Comparison of ENCODE assay signal across 8 cellular contexts in genomic region chr16:48164907-48165715, GRCh38. TPM values are rescaled to one million over a fixed set of nuclear protein-coding genes. Genes with fewer than 3 reads are reported as not detected.
DNase-seq lines count a peak whose midpoint lies in the region; ATAC-seq and TF ChIP-seq lines count a peak whose summit lies in the region.

No MANE protein-coding gene starts in this region.

- peak overlapping the region; percentile 38 for H3K27ac Mint-ChIP-seq in activated naive CD4-positive, alpha-beta T cell treated with anti-CD3 and anti-CD28 coated beads, Interleukin-2, amount 50 U/mL, for 24 hours
- H3K27ac Mint-ChIP-seq in glutamatergic neuron (ENCODE audit: unreplicated experiment) (peak overlapping the region; percentile 87), type B pancreatic cell (no peak overlapping the region)

- H3K4me3 Mint-ChIP-seq in activated naive CD4-positive, alpha-beta T cell treated with anti-CD3 and anti-CD28 coated beads, Interleukin-2, amount 50 U/mL, for 24 hours, result no peak overlapping the region
- peak overlapping the region; percentile 63 for H3K4me3 Mint-ChIP-seq in glutamatergic neuron (ENCODE audit: unreplicated experiment)
- H3K4me3 Mint-ChIP-seq in type B pancreatic cell, result peak overlapping the region; percentile 20

- peak; percentile 83 for TF ChIP-seq CTCF in glutamatergic neuron (IDR thresholded peaks at IDR 0.05; ENCODE audit: partially characterized antibody, unreplicated experiment)
- TF ChIP-seq CTCF in parathyroid adenoma (IDR thresholded peaks at IDR 0.05), result peak; percentile 75
- peak; percentile 98 for TF ChIP-seq CTCF in type B pancreatic cell (conservative IDR thresholded peaks at IDR 0.05)

- peak overlapping the region; percentile 47 for H2AFZ ChIP-seq in parathyroid adenoma

- no peaks in the 10 kb centered on the region for H3K36me3 ChIP-seq in parathyroid adenoma (ENCODE audit: control insufficient read depth, insufficient read depth, low read length)

- no peak overlapping the region for H3K4me2 ChIP-seq in parathyroid adenoma (ENCODE audit: low read length)

- H3K27ac ChIP-seq in parathyroid adenoma, result no peak overlapping the region

- H3K9ac ChIP-seq in parathyroid adenoma, result no peak overlapping the region

- H3K9me3 Mint-ChIP-seq in activated naive CD4-positive, alpha-beta T cell treated with anti-CD3 and anti-CD28 coated beads, Interleukin-2, amount 50 U/mL, for 24 hours, result no peaks in the 10 kb centered on the region
- H3K9me3 Mint-ChIP-seq in glutamatergic neuron (ENCODE audit: unreplicated experiment) (peaks cover 7% of the 10 kb centered on the region), type B pancreatic cell (no peaks in the 10 kb centered on the region)

- no peaks in the 10 kb centered on the region for H3K36me3 Mint-ChIP-seq in activated naive CD4-positive, alpha-beta T cell treated with anti-CD3 and anti-CD28 coated beads, Interleukin-2, amount 50 U/mL, for 24 hours
- no peaks in the 10 kb centered on the region for H3K36me3 Mint-ChIP-seq in glutamatergic neuron (ENCODE audit: unreplicated experiment)
- H3K36me3 Mint-ChIP-seq in type B pancreatic cell, result no peaks in the 10 kb centered on the region

- H3K9me3 ChIP-seq in parathyroid adenoma (ENCODE audit: control insufficient read depth, low read length), result no peaks in the 10 kb centered on the region

- H3K4me1 Mint-ChIP-seq in activated naive CD4-positive, alpha-beta T cell treated with anti-CD3 and anti-CD28 coated beads, Interleukin-2, amount 50 U/mL, for 24 hours, result peaks cover 5% of the 10 kb centered on the region
- H3K4me1 Mint-ChIP-seq in glutamatergic neuron (ENCODE audit: low read depth, unreplicated experiment) (peaks cover 23% of the 10 kb centered on the region), type B pancreatic cell (ENCODE audit: unreplicated experiment) (peaks cover 19% of the 10 kb centered on the region)

- no peak overlapping the region for H3K4me3 ChIP-seq in parathyroid adenoma (ENCODE audit: low read depth, low read length)

- no peaks in the 10 kb centered on the region for H3K27me3 ChIP-seq in parathyroid adenoma (ENCODE audit: control insufficient read depth, insufficient read depth, low read length)

- ATAC-seq in GM21576 (IDR thresholded peaks at IDR 0.05; ENCODE audit: unreplicated experiment) (peak; percentile 62), SK-N-SH treated with all-trans-retinoic acid at 6 μM for 48 hours (peak; percentile 99)

- no peaks in the 10 kb centered on the region for H3K4me1 ChIP-seq in parathyroid adenoma

- H3K27me3 Mint-ChIP-seq in activated naive CD4-positive, alpha-beta T cell treated with anti-CD3 and anti-CD28 coated beads, Interleukin-2, amount 50 U/mL, for 24 hours, result peaks cover 4% of the 10 kb centered on the region
- H3K27me3 Mint-ChIP-seq in glutamatergic neuron (ENCODE audit: unreplicated experiment) (peaks cover 5% of the 10 kb centered on the region), type B pancreatic cell (peaks cover 5% of the 10 kb centered on the region)

- no peaks in the 10 kb centered on the region for H3K79me2 ChIP-seq in parathyroid adenoma

- DNase-seq in D341Med (ENCODE audit: low spot score), result peak; percentile 84
- peak; percentile 9 for DNase-seq in KG1 (lab: John Stamatoyannopoulos, UW)
- peak; percentile 82 for DNase-seq in glutamatergic neuron
- peak; percentile 79 for DNase-seq in type B pancreatic cell (ENCODE audit: extremely low spot score, unreplicated experiment)

TF ChIP-seq in SK-N-SH treated with all-trans-retinoic acid at 6 μM for 48 hours, 23 proteins besides CTCF, POLR2A, EP300 and RAD21:
- TF ChIP-seq CSDC2 (CRISPR knock-in tag; IDR thresholded peaks at IDR 0.05), result no peak
- TF ChIP-seq ZFP3 (CRISPR knock-in tag; IDR thresholded peaks at IDR 0.05), result no peak
- no peak for TF ChIP-seq ISL1 (CRISPR knock-in tag; IDR thresholded peaks at IDR 0.05)
- TF ChIP-seq, protein P1, sequence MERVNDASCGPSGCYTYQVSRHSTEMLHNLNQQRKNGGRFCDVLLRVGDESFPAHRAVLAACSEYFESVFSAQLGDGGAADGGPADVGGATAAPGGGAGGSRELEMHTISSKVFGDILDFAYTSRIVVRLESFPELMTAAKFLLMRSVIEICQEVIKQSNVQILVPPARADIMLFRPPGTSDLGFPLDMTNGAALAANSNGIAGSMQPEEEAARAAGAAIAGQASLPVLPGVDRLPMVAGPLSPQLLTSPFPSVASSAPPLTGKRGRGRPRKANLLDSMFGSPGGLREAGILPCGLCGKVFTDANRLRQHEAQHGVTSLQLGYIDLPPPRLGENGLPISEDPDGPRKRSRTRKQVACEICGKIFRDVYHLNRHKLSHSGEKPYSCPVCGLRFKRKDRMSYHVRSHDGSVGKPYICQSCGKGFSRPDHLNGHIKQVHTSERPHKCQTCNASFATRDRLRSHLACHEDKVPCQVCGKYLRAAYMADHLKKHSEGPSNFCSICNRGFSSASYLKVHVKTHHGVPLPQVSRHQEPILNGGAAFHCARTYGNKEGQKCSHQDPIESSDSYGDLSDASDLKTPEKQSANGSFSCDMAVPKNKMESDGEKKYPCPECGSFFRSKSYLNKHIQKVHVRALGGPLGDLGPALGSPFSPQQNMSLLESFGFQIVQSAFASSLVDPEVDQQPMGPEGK (CRISPR knock-in tag; IDR thresholded peaks at IDR 0.05; ENCODE audit: borderline replicate concordance), result peak; percentile 29; the same call in 1 of the 2 replicates
- TF ChIP-seq, protein P2, sequence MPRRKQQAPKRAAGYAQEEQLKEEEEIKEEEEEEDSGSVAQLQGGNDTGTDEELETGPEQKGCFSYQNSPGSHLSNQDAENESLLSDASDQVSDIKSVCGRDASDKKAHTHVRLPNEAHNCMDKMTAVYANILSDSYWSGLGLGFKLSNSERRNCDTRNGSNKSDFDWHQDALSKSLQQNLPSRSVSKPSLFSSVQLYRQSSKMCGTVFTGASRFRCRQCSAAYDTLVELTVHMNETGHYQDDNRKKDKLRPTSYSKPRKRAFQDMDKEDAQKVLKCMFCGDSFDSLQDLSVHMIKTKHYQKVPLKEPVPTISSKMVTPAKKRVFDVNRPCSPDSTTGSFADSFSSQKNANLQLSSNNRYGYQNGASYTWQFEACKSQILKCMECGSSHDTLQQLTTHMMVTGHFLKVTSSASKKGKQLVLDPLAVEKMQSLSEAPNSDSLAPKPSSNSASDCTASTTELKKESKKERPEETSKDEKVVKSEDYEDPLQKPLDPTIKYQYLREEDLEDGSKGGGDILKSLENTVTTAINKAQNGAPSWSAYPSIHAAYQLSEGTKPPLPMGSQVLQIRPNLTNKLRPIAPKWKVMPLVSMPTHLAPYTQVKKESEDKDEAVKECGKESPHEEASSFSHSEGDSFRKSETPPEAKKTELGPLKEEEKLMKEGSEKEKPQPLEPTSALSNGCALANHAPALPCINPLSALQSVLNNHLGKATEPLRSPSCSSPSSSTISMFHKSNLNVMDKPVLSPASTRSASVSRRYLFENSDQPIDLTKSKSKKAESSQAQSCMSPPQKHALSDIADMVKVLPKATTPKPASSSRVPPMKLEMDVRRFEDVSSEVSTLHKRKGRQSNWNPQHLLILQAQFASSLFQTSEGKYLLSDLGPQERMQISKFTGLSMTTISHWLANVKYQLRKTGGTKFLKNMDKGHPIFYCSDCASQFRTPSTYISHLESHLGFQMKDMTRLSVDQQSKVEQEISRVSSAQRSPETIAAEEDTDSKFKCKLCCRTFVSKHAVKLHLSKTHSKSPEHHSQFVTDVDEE (CRISPR knock-in tag; IDR thresholded peaks at IDR 0.05), result no peak
- no peak for TF ChIP-seq ZNF8 (CRISPR knock-in tag; IDR thresholded peaks at IDR 0.05)
- TF ChIP-seq CSRNP3 (CRISPR knock-in tag; IDR thresholded peaks at IDR 0.05), result no peak
- TF ChIP-seq ZNF565 (CRISPR knock-in tag; conservative IDR thresholded peaks at IDR 0.05; ENCODE audit: low read depth), result no peak

RNA-seq across cellular contexts. Expression of gene ABCC12, which starts 9.3 kb away (rescaled TPM):
- total RNA-seq in glutamatergic neuron (ENCODE audit: unreplicated experiment) (not detected), type B pancreatic cell (ENCODE audit: low replicate concordance) (0.10 TPM in 1 of 2 replicates, not detected in the other)

Comparison
In these comparisons a context has a peak if more than half of its experiments do, and no peak if none do; other contexts are left out.
1. DNase-seq: peak in every context shown above with its lines; median percentile 84 in D341Med; 82 in glutamatergic neuron; 79 in type B pancreatic cell; 9 in KG1.